12 cellular contexts compared by ENCODE assay signal in genomic region chr3:39124876-39125836, GRCh38. TPM values are rescaled to one million over a fixed set of nuclear protein-coding genes. Genes with fewer than 3 reads are reported as not detected.
DNase-seq lines count a peak whose midpoint lies in the region; ATAC-seq, FAIRE-seq and TF ChIP-seq lines count a peak whose summit lies in the region.
"Had no signal": no experiment of that assay in that cellular context is flagged by ENCODE, and none has a peak within 500 bp of the region (broad histone marks: within the 10 kb centered on the region; RNA-seq: fewer than 3 reads in every experiment).

No MANE protein-coding gene starts in this region.

- H3K27me3 Mint-ChIP-seq in activated CD4-positive, alpha-beta memory T cell treated with anti-CD3 and anti-CD28 coated beads for 36 hours, result no peaks in the 10 kb centered on the region
- no peaks in the 10 kb centered on the region for H3K27me3 Mint-ChIP-seq in activated CD4-positive, alpha-beta memory T cell treated with anti-CD3 and anti-CD28 coated beads, Interleukin-2, amount 10 ng/mL, durations not matched to agents 7 days and 5 days
- H3K27me3 Mint-ChIP-seq in naive thymus-derived CD8-positive, alpha-beta T cell, result no peaks in the 10 kb centered on the region

- intact Hi-C loops in activated CD4-positive, alpha-beta memory T cell treated with anti-CD3 and anti-CD28 coated beads for 36 hours (cut with micrococcal nuclease), result no loop called here
- intact Hi-C loops in breast epithelium (cut with DNase I; ENCODE audit: low total_unique reads), result no loop called here

- peak; percentile 8 for DNase-seq in activated CD4-positive, alpha-beta memory T cell treated with anti-CD3 and anti-CD28 coated beads for 36 hours
- no peak for DNase-seq in activated CD4-positive, alpha-beta memory T cell treated with anti-CD3 and anti-CD28 coated beads, Interleukin-2, amount 10 ng/mL, durations not matched to agents 7 days and 5 days
- DNase-seq in breast epithelium (ENCODE audit: low spot score in 2 of 2) (peak; percentile 57 to 58), left lobe of liver (ENCODE audit: low spot score) (no peak), urothelium cell line (ENCODE audit: low spot score) (peak; percentile 25), NOMO-1 treated with DMSO at 0.1 percent for 48 hours (lab: John Stamatoyannopoulos, UW; ENCODE audit: unreplicated experiment) (no peak), D341Med (ENCODE audit: low spot score) (no peak)
- DNase-seq in naive thymus-derived CD8-positive, alpha-beta T cell, result no peak
- DNase-seq: naive thymus-derived CD4-positive, alpha-beta T cell had no signal

- POLR2A ChIA-PET in activated CD4-positive, alpha-beta memory T cell treated with anti-CD3 and anti-CD28 coated beads for 36 hours (lab: Charles Lee), result no interaction called here
- POLR2A ChIA-PET in activated CD4-positive, alpha-beta memory T cell treated with anti-CD3 and anti-CD28 coated beads, Interleukin-2, amount 10 ng/mL, durations not matched to agents 7 days and 5 days (lab: Charles Lee), result interaction anchor here (1.1 kb wide), 1 partner anchor 22 kb away, joined by 3 read pairs; no protein-coding TSS in a partner anchor
- POLR2A ChIA-PET in naive thymus-derived CD8-positive, alpha-beta T cell (lab: Charles Lee), result interaction anchor here (0.7 kb wide), 1 partner anchor 73 kb away, joined by 3 read pairs; no protein-coding TSS in a partner anchor

- H3K4me3 ChIP-seq in breast epithelium, result no peak overlapping the region

- peak overlapping the region; percentile 78 to 93 for H3K27ac ChIP-seq in breast epithelium
- H3K27ac ChIP-seq: KMS-11 had no signal

- H3K36me3 Mint-ChIP-seq in activated CD4-positive, alpha-beta memory T cell treated with anti-CD3 and anti-CD28 coated beads for 36 hours, result no peaks in the 10 kb centered on the region
- no peaks in the 10 kb centered on the region for H3K36me3 Mint-ChIP-seq in activated CD4-positive, alpha-beta memory T cell treated with anti-CD3 and anti-CD28 coated beads, Interleukin-2, amount 10 ng/mL, durations not matched to agents 7 days and 5 days (ENCODE audit: low read depth)
- no peaks in the 10 kb centered on the region for H3K36me3 Mint-ChIP-seq in naive thymus-derived CD8-positive, alpha-beta T cell

- H3K4me3 Mint-ChIP-seq in activated CD4-positive, alpha-beta memory T cell treated with anti-CD3 and anti-CD28 coated beads for 36 hours, result no peak overlapping the region
- no peak overlapping the region for H3K4me3 Mint-ChIP-seq in activated CD4-positive, alpha-beta memory T cell treated with anti-CD3 and anti-CD28 coated beads, Interleukin-2, amount 10 ng/mL, durations not matched to agents 7 days and 5 days
- no peak overlapping the region for H3K4me3 Mint-ChIP-seq in naive thymus-derived CD8-positive, alpha-beta T cell
- H3K4me3 Mint-ChIP-seq: dendritic cell treated with granulocyte-macrophage colony-stimulating factor and Interleukin-4, amounts not matched to agents 40 ng/mL and 50 ng/mL, for 4 days had no signal

- peaks cover 0 to 5% of the 10 kb centered on the region in 2 donors for H3K4me1 ChIP-seq in breast epithelium

- TF ChIP-seq CTCF in breast epithelium (IDR thresholded peaks at IDR 0.05), result peak in 2 of 3 donors; percentile 50 to 71

- H3K27me3 ChIP-seq in breast epithelium, result no peaks in the 10 kb centered on the region

- H3K9me3 Mint-ChIP-seq in activated CD4-positive, alpha-beta memory T cell treated with anti-CD3 and anti-CD28 coated beads for 36 hours, result no peaks in the 10 kb centered on the region
- no peaks in the 10 kb centered on the region for H3K9me3 Mint-ChIP-seq in activated CD4-positive, alpha-beta memory T cell treated with anti-CD3 and anti-CD28 coated beads, Interleukin-2, amount 10 ng/mL, durations not matched to agents 7 days and 5 days
- H3K9me3 Mint-ChIP-seq in naive thymus-derived CD8-positive, alpha-beta T cell, result no peaks in the 10 kb centered on the region
- H3K9me3 Mint-ChIP-seq: dendritic cell treated with granulocyte-macrophage colony-stimulating factor and Interleukin-4, amounts not matched to agents 40 ng/mL and 50 ng/mL, for 4 days; naive thymus-derived CD4-positive, alpha-beta T cell had no signal

- no peak for TF ChIP-seq POLR2A in breast epithelium (IDR thresholded peaks at IDR 0.05)

- H3K27ac Mint-ChIP-seq in activated CD4-positive, alpha-beta memory T cell treated with anti-CD3 and anti-CD28 coated beads for 36 hours, result no peak overlapping the region
- H3K27ac Mint-ChIP-seq in activated CD4-positive, alpha-beta memory T cell treated with anti-CD3 and anti-CD28 coated beads, Interleukin-2, amount 10 ng/mL, durations not matched to agents 7 days and 5 days, result no peak overlapping the region
- H3K27ac Mint-ChIP-seq in naive thymus-derived CD8-positive, alpha-beta T cell, result no peak overlapping the region
- H3K27ac Mint-ChIP-seq: naive thymus-derived CD4-positive, alpha-beta T cell had no signal

- H3K4me1 Mint-ChIP-seq in activated CD4-positive, alpha-beta memory T cell treated with anti-CD3 and anti-CD28 coated beads for 36 hours (ENCODE audit: low read depth), result peaks cover 18% of the 10 kb centered on the region
- H3K4me1 Mint-ChIP-seq in activated CD4-positive, alpha-beta memory T cell treated with anti-CD3 and anti-CD28 coated beads, Interleukin-2, amount 10 ng/mL, durations not matched to agents 7 days and 5 days, result peaks cover 23% of the 10 kb centered on the region
- peaks cover 20 to 43% (median 26%) of the 10 kb centered on the region in 4 donors for H3K4me1 Mint-ChIP-seq in naive thymus-derived CD8-positive, alpha-beta T cell

- H3K9me3 ChIP-seq in breast epithelium, result no peaks in the 10 kb centered on the region

- CTCF ChIA-PET in activated CD4-positive, alpha-beta memory T cell treated with anti-CD3 and anti-CD28 coated beads for 36 hours (lab: Charles Lee), result interaction anchor here (0.6 to 9.6 kb wide), 4 partner anchors 20 to 165 kb away, joined by 3 to 173 read pairs (median 4); no protein-coding TSS in a partner anchor
- CTCF ChIA-PET in activated CD4-positive, alpha-beta memory T cell treated with anti-CD3 and anti-CD28 coated beads, Interleukin-2, amount 10 ng/mL, durations not matched to agents 7 days and 5 days (lab: Charles Lee), result interaction anchor here (0.8 to 4.2 kb wide), 5 partner anchors 24 to 253 kb away, joined by 3 to 96 read pairs (median 4); no protein-coding TSS in a partner anchor

- FAIRE-seq in urothelium cell line (lab: Jason Lieb, UNC), result no peak
- FAIRE-seq: D721Med had no signal

- no peaks in the 10 kb centered on the region for H3K36me3 ChIP-seq in breast epithelium

- peak; percentile 31 for ATAC-seq in left lobe of liver
- ATAC-seq in naive thymus-derived CD8-positive, alpha-beta T cell, result no peak
- ATAC-seq: naive thymus-derived CD4-positive, alpha-beta T cell had no signal

RNA-seq across cellular contexts. Expression of gene TTC21A, which starts 17.7 kb away (rescaled TPM):
- 1 to 10 TPM; 1.7 to 1.8 TPM for total RNA-seq in activated CD4-positive, alpha-beta memory T cell treated with anti-CD3 and anti-CD28 coated beads for 36 hours
- total RNA-seq in activated CD4-positive, alpha-beta memory T cell treated with anti-CD3 and anti-CD28 coated beads, Interleukin-2, amount 10 ng/mL, durations not matched to agents 7 days and 5 days, result 10 to 100 TPM; 11.2 to 12.1 TPM
- total RNA-seq in breast epithelium (10 to 100 TPM in 2 of 3 donors, 1 to 10 TPM in 1; 5.9 to 16.1 (median 13.1) TPM), left lobe of liver (2.3 TPM)
- 1 to 10 TPM; 7.5 to 8.7 TPM for total RNA-seq in naive thymus-derived CD8-positive, alpha-beta T cell
- under 1 TPM; 0.50 to 0.94 (median 0.57) TPM for polyA plus RNA-seq in naive thymus-derived CD8-positive, alpha-beta T cell

RNA-seq across cellular contexts. Expression of gene GORASP1, which starts 17.7 kb away (rescaled TPM):
- 10 to 100 TPM; 32.7 to 34.1 TPM for total RNA-seq in activated CD4-positive, alpha-beta memory T cell treated with anti-CD3 and anti-CD28 coated beads for 36 hours
- total RNA-seq in activated CD4-positive, alpha-beta memory T cell treated with anti-CD3 and anti-CD28 coated beads, Interleukin-2, amount 10 ng/mL, durations not matched to agents 7 days and 5 days, result 10 to 100 TPM; 52.0 to 53.1 TPM
- total RNA-seq in breast epithelium (10 to 100 TPM; 58.2 to 98.8 (median 77.3) TPM), left lobe of liver (39.4 TPM)
- 10 to 100 TPM; 31.9 to 41.2 TPM for total RNA-seq in naive thymus-derived CD8-positive, alpha-beta T cell
- polyA plus RNA-seq in naive thymus-derived CD8-positive, alpha-beta T cell, result 10 to 100 TPM; 10.2 to 13.8 (median 10.7) TPM

RNA-seq across cellular contexts. Expression of gene CSRNP1, which starts 28.2 kb away (rescaled TPM):
- total RNA-seq in activated CD4-positive, alpha-beta memory T cell treated with anti-CD3 and anti-CD28 coated beads for 36 hours, result 10 to 100 TPM; 63.0 to 66.2 TPM
- 10 to 100 TPM; 32.5 to 33.2 TPM for total RNA-seq in activated CD4-positive, alpha-beta memory T cell treated with anti-CD3 and anti-CD28 coated beads, Interleukin-2, amount 10 ng/mL, durations not matched to agents 7 days and 5 days
- total RNA-seq in breast epithelium, result 100 to 1,000 TPM in 1 of 3 donors, 10 to 100 TPM in 2; 30.2 to 112 (median 59.0) TPM
- 9.0 TPM for total RNA-seq in left lobe of liver
- total RNA-seq in naive thymus-derived CD8-positive, alpha-beta T cell, result 10 to 100 TPM; 15.0 to 17.4 TPM
- 10 to 100 TPM in 2 of 3 donors, 1 to 10 TPM in 1; 8.0 to 17.1 (median 10.9) TPM for polyA plus RNA-seq in naive thymus-derived CD8-positive, alpha-beta T cell

Comparison
In these comparisons a context has a peak if more than half of its experiments do, and no peak if none do; other contexts are left out.
1. DNase-seq: peak in activated CD4-positive, alpha-beta memory T cell treated with anti-CD3 and anti-CD28 coated beads for 36 hours (single experiment), breast epithelium (2 of 2) and urothelium cell line (single experiment); none in activated CD4-positive, alpha-beta memory T cell treated with anti-CD3 and anti-CD28 coated beads, Interleukin-2, amount 10 ng/mL, durations not matched to agents 7 days and 5 days (single experiment), left lobe of liver (single experiment), naive thymus-derived CD8-positive, alpha-beta T cell (0 of 10), NOMO-1 treated with DMSO at 0.1 percent for 48 hours (single experiment) and D341Med (single experiment).